Comparison of ENCODE assay signal across 1 cellular context in the genomic region with DNA sequence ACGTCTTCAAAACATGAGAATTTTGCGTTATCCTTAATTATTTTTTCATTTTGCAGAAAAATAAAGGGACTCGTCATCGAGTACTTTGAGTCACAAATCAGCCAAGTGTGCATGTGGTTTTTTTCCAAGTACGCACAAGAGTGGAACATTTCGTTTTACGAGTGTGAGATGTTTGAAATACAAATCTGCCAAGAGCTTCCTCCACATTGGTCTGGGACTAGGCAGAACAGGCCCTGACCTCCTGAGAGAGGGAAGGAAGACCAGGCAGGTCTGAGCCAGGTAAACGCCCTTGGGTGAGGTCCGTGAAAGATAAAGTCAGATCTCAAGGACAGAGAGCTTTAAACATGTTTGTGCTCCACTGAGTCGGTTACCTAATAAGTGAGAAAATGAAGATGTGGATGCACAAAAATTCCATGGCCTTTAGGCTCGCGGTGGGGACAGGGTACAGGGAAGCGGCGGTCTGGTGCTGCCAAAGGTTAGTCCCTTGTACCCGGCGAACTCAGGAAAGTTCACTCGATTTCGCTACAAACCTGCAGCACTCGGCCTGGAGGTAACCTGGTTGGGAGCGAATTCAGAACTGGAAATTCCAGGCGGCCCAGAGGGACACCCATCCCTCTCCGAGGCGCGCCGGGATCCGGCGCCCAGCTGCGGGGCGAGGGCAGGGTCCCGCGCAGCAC.
TF ChIP-seq lines count a peak whose summit lies in the region.

No MANE protein-coding gene starts in this region.

TF ChIP-seq in HepG2, 621 proteins besides CTCF, POLR2A, EP300 and RAD21 (continued from another document and continues in another):
- TF ChIP-seq CSRNP1 (CRISPR knock-in tag; IDR thresholded peaks at IDR 0.05) (no peak), KLF11 (CRISPR knock-in tag; IDR thresholded peaks at IDR 0.05) (no peak), TEAD3 (CRISPR knock-in tag; optimal IDR thresholded peaks at IDR 0.05; ENCODE audit: borderline replicate concordance) (peak; percentile 55), IRF9 (CRISPR knock-in tag; IDR thresholded peaks at IDR 0.05; ENCODE audit: borderline replicate concordance) (no peak), NFIC (IDR thresholded peaks at IDR 0.05; ENCODE audit: low read length) (no peak), ZC3H13 (CRISPR knock-in tag; IDR thresholded peaks at IDR 0.05) (0 out of 2 replicates have a peak, but pooled peaks have one; percentile 23), ZNF772 (CRISPR knock-in tag; IDR thresholded peaks at IDR 0.05) (peak; percentile 30; the same call in 1 of the 2 replicates), AKAP8 (CRISPR knock-in tag; IDR thresholded peaks at IDR 0.05) (no peak), ESRRA (CRISPR knock-in tag; IDR thresholded peaks at IDR 0.05; ENCODE audit: low read depth) (no peak), RBM39 (IDR thresholded peaks at IDR 0.05; ENCODE audit: low read depth, low read length, poor library complexity, severe bottlenecking) (no peak), THRA (CRISPR knock-in tag; IDR thresholded peaks at IDR 0.05; ENCODE audit: borderline replicate concordance) (peak; percentile 52; the same call in 1 of the 2 replicates), HNF4A (CRISPR knock-in tag; IDR thresholded peaks at IDR 0.05) (peak; percentile 58; the same call in 1 of the 2 replicates), FOXO1 (CRISPR knock-in tag; IDR thresholded peaks at IDR 0.05) (no peak), SALL1 (CRISPR knock-in tag; IDR thresholded peaks at IDR 0.05) (peak; percentile 44; the same call in 1 of the 2 replicates), TBX3 (IDR thresholded peaks at IDR 0.05; ENCODE audit: borderline replicate concordance) (no peak), RERE (CRISPR knock-in tag; IDR thresholded peaks at IDR 0.05; ENCODE audit: low read depth) (no peak), ZBTB20 (CRISPR knock-in tag; IDR thresholded peaks at IDR 0.05; ENCODE audit: borderline replicate concordance, low read depth) (no peak), ZNF432 (CRISPR knock-in tag; IDR thresholded peaks at IDR 0.05; ENCODE audit: borderline replicate concordance) (no peak), CBX1 (IDR thresholded peaks at IDR 0.05; ENCODE audit: low read depth) (no peak), SP140L (CRISPR knock-in tag; IDR thresholded peaks at IDR 0.05; ENCODE audit: borderline replicate concordance) (no peak), ZNF282 (IDR thresholded peaks at IDR 0.05; ENCODE audit: partially characterized antibody) (no peak), ZNF253 (CRISPR knock-in tag; IDR thresholded peaks at IDR 0.05; ENCODE audit: borderline replicate concordance) (no peak), ZNF260 (CRISPR knock-in tag; IDR thresholded peaks at IDR 0.05; ENCODE audit: borderline replicate concordance, low read depth) (no peak), PHF8 (CRISPR knock-in tag; IDR thresholded peaks at IDR 0.05) (peak; percentile 47; the same call in 1 of the 2 replicates), NFYB (CRISPR knock-in tag; IDR thresholded peaks at IDR 0.05) (no peak), ZNF280B (CRISPR knock-in tag; IDR thresholded peaks at IDR 0.05; ENCODE audit: borderline replicate concordance) (no peak), ZFYVE20 (CRISPR knock-in tag; IDR thresholded peaks at IDR 0.05; ENCODE audit: borderline replicate concordance, low read depth) (no peak), RFXANK (CRISPR knock-in tag; IDR thresholded peaks at IDR 0.05) (no peak), ASH2L (IDR thresholded peaks at IDR 0.05; ENCODE audit: insufficient read length, low read depth, low read length) (peak; percentile 18), MIER2 (CRISPR knock-in tag; IDR thresholded peaks at IDR 0.05) (0 out of 2 replicates have a peak, but pooled peaks have one; percentile 26)
- TF ChIP-seq, protein P1, sequence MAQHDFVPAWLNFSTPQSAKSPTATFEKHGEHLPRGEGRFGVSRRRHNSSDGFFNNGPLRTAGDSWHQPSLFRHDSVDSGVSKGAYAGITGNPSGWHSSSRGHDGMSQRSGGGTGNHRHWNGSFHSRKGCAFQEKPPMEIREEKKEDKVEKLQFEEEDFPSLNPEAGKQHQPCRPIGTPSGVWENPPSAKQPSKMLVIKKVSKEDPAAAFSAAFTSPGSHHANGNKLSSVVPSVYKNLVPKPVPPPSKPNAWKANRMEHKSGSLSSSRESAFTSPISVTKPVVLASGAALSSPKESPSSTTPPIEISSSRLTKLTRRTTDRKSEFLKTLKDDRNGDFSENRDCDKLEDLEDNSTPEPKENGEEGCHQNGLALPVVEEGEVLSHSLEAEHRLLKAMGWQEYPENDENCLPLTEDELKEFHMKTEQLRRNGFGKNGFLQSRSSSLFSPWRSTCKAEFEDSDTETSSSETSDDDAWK (CRISPR knock-in tag; IDR thresholded peaks at IDR 0.05): no peak
- TF ChIP-seq, protein P2, sequence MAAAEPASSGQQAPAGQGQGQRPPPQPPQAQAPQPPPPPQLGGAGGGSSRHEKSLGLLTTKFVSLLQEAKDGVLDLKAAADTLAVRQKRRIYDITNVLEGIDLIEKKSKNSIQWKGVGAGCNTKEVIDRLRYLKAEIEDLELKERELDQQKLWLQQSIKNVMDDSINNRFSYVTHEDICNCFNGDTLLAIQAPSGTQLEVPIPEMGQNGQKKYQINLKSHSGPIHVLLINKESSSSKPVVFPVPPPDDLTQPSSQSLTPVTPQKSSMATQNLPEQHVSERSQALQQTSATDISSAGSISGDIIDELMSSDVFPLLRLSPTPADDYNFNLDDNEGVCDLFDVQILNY (CRISPR knock-in tag; conservative IDR thresholded peaks at IDR 0.05): no peak
- TF ChIP-seq, protein P3, sequence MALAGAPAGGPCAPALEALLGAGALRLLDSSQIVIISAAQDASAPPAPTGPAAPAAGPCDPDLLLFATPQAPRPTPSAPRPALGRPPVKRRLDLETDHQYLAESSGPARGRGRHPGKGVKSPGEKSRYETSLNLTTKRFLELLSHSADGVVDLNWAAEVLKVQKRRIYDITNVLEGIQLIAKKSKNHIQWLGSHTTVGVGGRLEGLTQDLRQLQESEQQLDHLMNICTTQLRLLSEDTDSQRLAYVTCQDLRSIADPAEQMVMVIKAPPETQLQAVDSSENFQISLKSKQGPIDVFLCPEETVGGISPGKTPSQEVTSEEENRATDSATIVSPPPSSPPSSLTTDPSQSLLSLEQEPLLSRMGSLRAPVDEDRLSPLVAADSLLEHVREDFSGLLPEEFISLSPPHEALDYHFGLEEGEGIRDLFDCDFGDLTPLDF (CRISPR knock-in tag; IDR thresholded peaks at IDR 0.05): 0 out of 2 replicates have a peak, but pooled peaks have one; percentile 17
- TF ChIP-seq, protein P4, sequence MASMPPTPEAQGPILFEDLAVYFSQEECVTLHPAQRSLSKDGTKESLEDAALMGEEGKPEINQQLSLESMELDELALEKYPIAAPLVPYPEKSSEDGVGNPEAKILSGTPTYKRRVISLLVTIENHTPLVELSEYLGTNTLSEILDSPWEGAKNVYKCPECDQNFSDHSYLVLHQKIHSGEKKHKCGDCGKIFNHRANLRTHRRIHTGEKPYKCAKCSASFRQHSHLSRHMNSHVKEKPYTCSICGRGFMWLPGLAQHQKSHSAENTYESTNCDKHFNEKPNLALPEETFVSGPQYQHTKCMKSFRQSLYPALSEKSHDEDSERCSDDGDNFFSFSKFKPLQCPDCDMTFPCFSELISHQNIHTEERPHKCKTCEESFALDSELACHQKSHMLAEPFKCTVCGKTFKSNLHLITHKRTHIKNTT (CRISPR knock-in tag; IDR thresholded peaks at IDR 0.05): no peak
- TF ChIP-seq, protein P5, sequence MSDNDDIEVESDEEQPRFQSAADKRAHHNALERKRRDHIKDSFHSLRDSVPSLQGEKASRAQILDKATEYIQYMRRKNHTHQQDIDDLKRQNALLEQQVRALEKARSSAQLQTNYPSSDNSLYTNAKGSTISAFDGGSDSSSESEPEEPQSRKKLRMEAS (IDR thresholded peaks at IDR 0.05): no peak; the same call in 1 of the 2 replicates
- TF ChIP-seq, protein P6, sequence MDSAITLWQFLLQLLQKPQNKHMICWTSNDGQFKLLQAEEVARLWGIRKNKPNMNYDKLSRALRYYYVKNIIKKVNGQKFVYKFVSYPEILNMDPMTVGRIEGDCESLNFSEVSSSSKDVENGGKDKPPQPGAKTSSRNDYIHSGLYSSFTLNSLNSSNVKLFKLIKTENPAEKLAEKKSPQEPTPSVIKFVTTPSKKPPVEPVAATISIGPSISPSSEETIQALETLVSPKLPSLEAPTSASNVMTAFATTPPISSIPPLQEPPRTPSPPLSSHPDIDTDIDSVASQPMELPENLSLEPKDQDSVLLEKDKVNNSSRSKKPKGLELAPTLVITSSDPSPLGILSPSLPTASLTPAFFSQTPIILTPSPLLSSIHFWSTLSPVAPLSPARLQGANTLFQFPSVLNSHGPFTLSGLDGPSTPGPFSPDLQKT (CRISPR knock-in tag; IDR thresholded peaks at IDR 0.05; ENCODE audit: borderline replicate concordance): no peak
- TF ChIP-seq, protein P7, sequence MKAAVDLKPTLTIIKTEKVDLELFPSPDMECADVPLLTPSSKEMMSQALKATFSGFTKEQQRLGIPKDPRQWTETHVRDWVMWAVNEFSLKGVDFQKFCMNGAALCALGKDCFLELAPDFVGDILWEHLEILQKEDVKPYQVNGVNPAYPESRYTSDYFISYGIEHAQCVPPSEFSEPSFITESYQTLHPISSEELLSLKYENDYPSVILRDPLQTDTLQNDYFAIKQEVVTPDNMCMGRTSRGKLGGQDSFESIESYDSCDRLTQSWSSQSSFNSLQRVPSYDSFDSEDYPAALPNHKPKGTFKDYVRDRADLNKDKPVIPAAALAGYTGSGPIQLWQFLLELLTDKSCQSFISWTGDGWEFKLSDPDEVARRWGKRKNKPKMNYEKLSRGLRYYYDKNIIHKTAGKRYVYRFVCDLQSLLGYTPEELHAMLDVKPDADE (CRISPR knock-in tag; IDR thresholded peaks at IDR 0.05): no peak
